ENCODE assay signal across 16 cellular contexts in genomic region chr12:26697217-26697616, GRCh38.
"Had no signal": no experiment of that assay in that cellular context is flagged by ENCODE, and none has a peak within 500 bp of the region (broad histone marks: within the 10 kb centered on the region; RNA-seq: fewer than 3 reads in every experiment).

No MANE protein-coding gene starts in this region.

- H3K4me3 Mint-ChIP-seq: activated CD4-positive, alpha-beta memory T cell treated with anti-CD3 and anti-CD28 coated beads, Interleukin-2, amount 10 ng/mL, durations not matched to agents 7 days and 5 days; activated naive CD8-positive, alpha-beta T cell treated with anti-CD3 and anti-CD28 coated beads, Interleukin-2, amount 10 ng/mL, durations not matched to agents 7 days and 5 days; naive thymus-derived CD8-positive, alpha-beta T cell; stimulated activated memory B cell treated with anti-CD40 and anti-IgM and Interleukin-4, amounts not matched to agents 10 μg/mL and 1 μg/mL and 100 μg/mL, for 72 hours had no signal

- H3K27me3 Mint-ChIP-seq: activated CD4-positive, alpha-beta memory T cell treated with anti-CD3 and anti-CD28 coated beads, Interleukin-2, amount 10 ng/mL, durations not matched to agents 7 days and 5 days; activated naive CD8-positive, alpha-beta T cell treated with anti-CD3 and anti-CD28 coated beads, Interleukin-2, amount 10 ng/mL, durations not matched to agents 7 days and 5 days; naive thymus-derived CD8-positive, alpha-beta T cell; stimulated activated memory B cell treated with anti-CD40 and anti-IgM and Interleukin-4, amounts not matched to agents 10 μg/mL and 1 μg/mL and 100 μg/mL, for 72 hours had no signal

- H3K27me3 ChIP-seq: left lung, tibial artery had no signal

- H3K4me1 Mint-ChIP-seq: naive thymus-derived CD8-positive, alpha-beta T cell had no signal

- H3K27ac Mint-ChIP-seq: activated CD4-positive, alpha-beta memory T cell treated with anti-CD3 and anti-CD28 coated beads, Interleukin-2, amount 10 ng/mL, durations not matched to agents 7 days and 5 days; activated naive CD8-positive, alpha-beta T cell treated with anti-CD3 and anti-CD28 coated beads, Interleukin-2, amount 10 ng/mL, durations not matched to agents 7 days and 5 days; stimulated activated memory B cell treated with anti-CD40 and anti-IgM and Interleukin-4, amounts not matched to agents 10 μg/mL and 1 μg/mL and 100 μg/mL, for 72 hours had no signal

- H3K4me3 ChIP-seq: left lung, mucosa of descending colon, tibial artery had no signal

- ATAC-seq: left lung; mucosa of descending colon; naive thymus-derived CD8-positive, alpha-beta T cell; stimulated activated memory B cell treated with anti-CD40 and anti-IgM and Interleukin-4, amounts not matched to agents 10 μg/mL and 1 μg/mL and 100 μg/mL, for 72 hours had no signal

- H3K9me3 Mint-ChIP-seq: activated CD4-positive, alpha-beta memory T cell treated with anti-CD3 and anti-CD28 coated beads, Interleukin-2, amount 10 ng/mL, durations not matched to agents 7 days and 5 days; activated naive CD8-positive, alpha-beta T cell treated with anti-CD3 and anti-CD28 coated beads, Interleukin-2, amount 10 ng/mL, durations not matched to agents 7 days and 5 days; naive thymus-derived CD8-positive, alpha-beta T cell had no signal

- DNase-seq: activated CD4-positive, alpha-beta memory T cell treated with anti-CD3 and anti-CD28 coated beads, Interleukin-2, amount 10 ng/mL, durations not matched to agents 7 days and 5 days; activated CD4-positive, alpha-beta T cell treated with anti-CD3 and anti-CD28 coated beads for 4 hours; activated naive CD4-positive, alpha-beta T cell; activated naive CD8-positive, alpha-beta T cell treated with anti-CD3 and anti-CD28 coated beads, Interleukin-2, amount 10 ng/mL, durations not matched to agents 7 days and 5 days; aorta; central memory CD4-positive, alpha-beta T cell; effector memory CD4-positive, alpha-beta T cell; hippocampal formation; kidney; left lung; mucosa of descending colon; naive thymus-derived CD8-positive, alpha-beta T cell; retina; tibial artery had no signal

- FAIRE-seq: kidney, urothelium cell line had no signal
